3 cellular contexts compared by ENCODE assay signal in genomic region chr13:40079721-40080120, GRCh38.
"Had no signal": no experiment of that assay in that cellular context is flagged by ENCODE, and none has a peak within 500 bp of the region (broad histone marks: within the 10 kb centered on the region; RNA-seq: fewer than 3 reads in every experiment).

No MANE protein-coding gene starts in this region.

- DNase-seq: GDM1, GF-D8 had no signal

- ATAC-seq: GM12878 had no signal
